Comparison of ENCODE assay signal across 8 cellular contexts in the genomic region with DNA sequence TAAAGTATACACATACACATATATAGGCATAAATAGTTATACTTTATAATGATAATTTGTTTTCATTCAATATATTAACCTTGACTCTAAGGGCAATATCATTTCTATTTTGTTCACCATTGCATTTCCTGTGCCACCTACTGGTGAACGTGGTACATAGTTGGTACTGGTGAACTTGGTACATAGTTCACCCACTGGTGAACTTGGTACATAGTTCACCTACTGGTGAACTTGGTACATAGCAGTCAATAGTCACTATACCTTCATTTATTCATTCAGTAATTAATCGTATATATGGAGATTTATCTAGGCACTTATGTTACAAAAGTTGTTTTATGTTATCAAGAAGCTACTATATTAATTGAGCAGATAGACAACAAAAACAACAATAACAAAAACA.
DNase-seq lines count a peak whose midpoint lies in the region; ATAC-seq and TF ChIP-seq lines count a peak whose summit lies in the region.

No MANE protein-coding gene starts in this region.

- H3K9me3 ChIP-seq in colonic mucosa: no peaks in the 10 kb centered on the region

- TF ChIP-seq CTCF in brain microvascular endothelial cell (IDR thresholded peaks at IDR 0.05; ENCODE audit: low read depth, low read length, missing control alignments) (peak; percentile 31), colonic mucosa (IDR thresholded peaks at IDR 0.05) (no peak)

- DNase-seq in D341Med (ENCODE audit: low spot score) (peak; percentile 38), KBM-7 (peak; percentile 16), brain microvascular endothelial cell (no peak), AG20443 (ENCODE audit: low spot score) (no peak), colonic mucosa (no peak), islet precursor cell (no peak), GM19238 (ENCODE audit: insufficient read length, low spot score) (no peak)

- H3K9ac ChIP-seq in colonic mucosa (ENCODE audit: low read depth in 2 of 2, low read length in 2 of 2): no peak overlapping the region

- no peaks in the 10 kb centered on the region for H3K36me3 ChIP-seq in brain microvascular endothelial cell (replicated peaks)
- no peaks in the 10 kb centered on the region for H3K36me3 ChIP-seq in colonic mucosa

- no peaks in the 10 kb centered on the region for H3K4me1 ChIP-seq in colonic mucosa

- intact Hi-C loops in colonic mucosa (cut with DNase I): no loop called here

- in situ Hi-C loops in KBM-7 (cut with MboI; ENCODE audit: low pct_unique_long_range_greater_than_20kb, low sequenced_read_pairs) (no loop called here), brain microvascular endothelial cell (cut with HindIII; ENCODE audit: low pct_ligation_motif_present, low sequenced_read_pairs) (no loop called here)

- ATAC-seq in GM21529 (IDR thresholded peaks at IDR 0.05; ENCODE audit: unreplicated experiment): peak; percentile 78

- H3K4me3 ChIP-seq in brain microvascular endothelial cell (ENCODE audit: low read depth, low read length): no peak overlapping the region
- H3K4me3 ChIP-seq in colonic mucosa: no peak overlapping the region

- H3K27ac ChIP-seq in brain microvascular endothelial cell: no peak overlapping the region
- no peak overlapping the region for H3K27ac ChIP-seq in colonic mucosa

- H3K27me3 ChIP-seq in brain microvascular endothelial cell (replicated peaks) (no peaks in the 10 kb centered on the region), colonic mucosa (no peaks in the 10 kb centered on the region)

Comparison
In these comparisons a context has a peak if more than half of its experiments do, and no peak if none do; other contexts are left out.
1. DNase-seq: peak in D341Med (single experiment) and KBM-7 (single experiment); none in brain microvascular endothelial cell (single experiment), AG20443 (single experiment), colonic mucosa (single experiment), islet precursor cell (single experiment) and GM19238 (single experiment).